21 cellular contexts compared by ENCODE assay signal in genomic region chr7:99311702-99312101, GRCh38. TPM values are rescaled to one million over a fixed set of nuclear protein-coding genes. Genes with fewer than 3 reads are reported as not detected.
DNase-seq lines count a peak whose midpoint lies in the region; ATAC-seq and TF ChIP-seq lines count a peak whose summit lies in the region.
"Had no signal": no experiment of that assay in that cellular context is flagged by ENCODE, and none has a peak within 500 bp of the region (broad histone marks: within the 10 kb centered on the region; RNA-seq: fewer than 3 reads in every experiment).

No MANE protein-coding gene starts in this region.

- no peak overlapping the region for H3K4me3 ChIP-seq in breast epithelium
- H3K4me3 ChIP-seq: MG63 had no signal

- H3K27me3 ChIP-seq in breast epithelium = no peaks in the 10 kb centered on the region
- no peaks in the 10 kb centered on the region for H3K27me3 ChIP-seq in foreskin keratinocyte
- H3K27me3 ChIP-seq: MG63 had no signal

- H3K4me3 Mint-ChIP-seq in MCF 10A (ENCODE audit: unreplicated experiment) = no peak overlapping the region
- H3K4me3 Mint-ChIP-seq in endothelial cell (ENCODE audit: unreplicated experiment) = no peak overlapping the region
- H3K4me3 Mint-ChIP-seq: CD4-positive, CD25-positive, alpha-beta regulatory T cell had no signal

- H3K4me1 ChIP-seq in breast epithelium (no peaks in the 10 kb centered on the region), foreskin keratinocyte (peaks cover 3% of the 10 kb centered on the region)

- ATAC-seq in foreskin keratinocyte (no peak), HG02588 (IDR thresholded peaks at IDR 0.05; ENCODE audit: unreplicated experiment) (no peak)

- peaks cover 12% of the 10 kb centered on the region in 2 donors for H3K9me3 ChIP-seq in breast epithelium
- H3K9me3 ChIP-seq: MG63 had no signal

- in situ Hi-C loops in SK-MEL-5 (cut with HindIII; ENCODE audit: low pct_unique_long_range_greater_than_20kb, low sequenced_read_pairs) = loop anchor here (25.0 kb wide), 1 partner anchor 224 kb away; no protein-coding TSS in a partner anchor

- CTCF ChIA-PET in MCF 10A (lab: Yijun Ruan, JAX) = interaction anchor here (0.7 to 8.9 kb wide), 8 partner anchors 9 to 272 kb away, joined by 3 to 138 read pairs (median 4); no protein-coding TSS in a partner anchor

- H3K36me3 ChIP-seq in breast epithelium = no peaks in the 10 kb centered on the region
- H3K36me3 ChIP-seq: MG63 had no signal

- no peak for TF ChIP-seq POLR2A in breast epithelium (IDR thresholded peaks at IDR 0.05)

- DNase-seq in MCF 10A (ENCODE audit: unreplicated experiment) (peak; percentile 16), breast epithelium (ENCODE audit: low spot score in 2 of 2) (no peak), SK-MEL-5 (ENCODE audit: low read depth, low spot score) (peak; percentile 34), foreskin keratinocyte (no peak), endothelial cell (ENCODE audit: low spot score) (no peak), NCI-H345 (lab: John Stamatoyannopoulos, UW) (no peak), AG08395 (ENCODE audit: low spot score) (no peak)
- DNase-seq: Calu3; CD4-positive, CD25-positive, alpha-beta regulatory T cell; DMS79; GDM1; MG63; NCI-H1105; NCI-H187 treated with DMSO at 0.1 percent for 48 hours; NCI-H2171; NCI-H774 had no signal

- H3K36me3 Mint-ChIP-seq in MCF 10A (ENCODE audit: insufficient read depth, unreplicated experiment) = no peaks in the 10 kb centered on the region
- peaks cover 4% of the 10 kb centered on the region for H3K36me3 Mint-ChIP-seq in endothelial cell (ENCODE audit: low read depth, unreplicated experiment)
- H3K36me3 Mint-ChIP-seq: CD4-positive, CD25-positive, alpha-beta regulatory T cell had no signal

- TF ChIP-seq CTCF in MCF 10A (IDR thresholded peaks at IDR 0.05; ENCODE audit: unreplicated experiment) (no peak), breast epithelium (IDR thresholded peaks at IDR 0.05) (peak in 1 of 3 donors; percentile 14), foreskin keratinocyte (conservative IDR thresholded peaks at IDR 0.05) (peak; percentile 51), endothelial cell (IDR thresholded peaks at IDR 0.05; ENCODE audit: unreplicated experiment) (no peak)

- intact Hi-C loops in MCF 10A (cut with micrococcal nuclease) (loop anchor here (2.0 kb wide), 1 partner anchor 169 kb away; no protein-coding TSS in a partner anchor), breast epithelium (cut with DNase I; ENCODE audit: low total_unique reads) (loop anchor here (10.0 kb wide), 1 partner anchor 277 kb away; no protein-coding TSS in a partner anchor)

- H3K4me1 Mint-ChIP-seq in MCF 10A (ENCODE audit: insufficient read depth, unreplicated experiment) = peaks cover 7% of the 10 kb centered on the region
- no peaks in the 10 kb centered on the region for H3K4me1 Mint-ChIP-seq in endothelial cell (ENCODE audit: unreplicated experiment)

- POLR2A ChIA-PET in MCF 10A (lab: Yijun Ruan, JAX) = interaction anchor here (1.0 kb wide), 1 partner anchor 169 kb away, joined by 3 read pairs; no protein-coding TSS in a partner anchor

- H3K27ac ChIP-seq in breast epithelium (no peak overlapping the region), foreskin keratinocyte (no peak overlapping the region)
- H3K27ac ChIP-seq: KMS-11 had no signal

- H3K27me3 Mint-ChIP-seq in MCF 10A (ENCODE audit: insufficient read depth, unreplicated experiment) (no peaks in the 10 kb centered on the region), endothelial cell (ENCODE audit: unreplicated experiment) (no peaks in the 10 kb centered on the region)

- H3K27ac Mint-ChIP-seq in MCF 10A (ENCODE audit: low read depth, unreplicated experiment) (no peak overlapping the region), endothelial cell (ENCODE audit: unreplicated experiment) (no peak overlapping the region)
- H3K27ac Mint-ChIP-seq: CD4-positive, CD25-positive, alpha-beta regulatory T cell had no signal

- BruUV-seq in MCF 10A (replicated peaks; lab: Mats Ljungman, UMichigan) = no TSS peak

- peaks cover 10% of the 10 kb centered on the region for H3K9me3 Mint-ChIP-seq in MCF 10A (ENCODE audit: unreplicated experiment)
- H3K9me3 Mint-ChIP-seq in endothelial cell (ENCODE audit: unreplicated experiment) = no peaks in the 10 kb centered on the region

RNA-seq across cellular contexts. Expression of gene ARPC1A, which starts 14.0 kb away (rescaled TPM):
- total RNA-seq in MCF 10A (2022) (149 and 180 TPM in 2 replicates), breast epithelium (100 to 1,000 TPM; 113 to 122 (median 117) TPM), foreskin keratinocyte (216 and 240 TPM in 2 replicates), endothelial cell (ENCODE audit: unreplicated experiment) (196 TPM)
- total RNA-seq in SK-MEL-5 (2014; rRNA removed; shearing (Covaris generic)) = 317 and 342 TPM in 2 replicates
- 334 and 392 TPM in 2 replicates for polyA plus RNA-seq in SK-MEL-5 (2015; cell fraction: cytosol; rRNA removed)
- polyA plus RNA-seq in SK-MEL-5 (2015; cell fraction: nucleus; rRNA removed) = 108 and 117 TPM in 2 replicates
- 184 and 201 TPM in 2 replicates for polyA plus RNA-seq in foreskin keratinocyte

RNA-seq across cellular contexts. Expression of gene MYH16, which starts 39.1 kb away (rescaled TPM):
- 0.33 TPM in 1 of 2 replicates, not detected in the other for total RNA-seq in MCF 10A (2022)
- total RNA-seq in breast epithelium = not detected
- not detected in 2 replicates for total RNA-seq in SK-MEL-5 (2014; rRNA removed; shearing (Covaris generic))
- not detected in 2 replicates for polyA plus RNA-seq in SK-MEL-5 (2015; cell fraction: cytosol; rRNA removed)
- polyA plus RNA-seq in SK-MEL-5 (2015; cell fraction: nucleus; rRNA removed) = not detected in 2 replicates
- 1.3 and 2.6 TPM in 2 replicates for total RNA-seq in foreskin keratinocyte
- polyA plus RNA-seq in foreskin keratinocyte = 1.1 and 2.3 TPM in 2 replicates
- total RNA-seq in endothelial cell (ENCODE audit: unreplicated experiment) = not detected
- total RNA-seq: A673; CD4-positive, CD25-positive, alpha-beta regulatory T cell; H1; NCI-H460 had no signal
- polyA plus RNA-seq: CD4-positive, CD25-positive, alpha-beta regulatory T cell; H1 had no signal

Comparison
In these comparisons a context has a peak if more than half of its experiments do, and no peak if none do; other contexts are left out.
1. DNase-seq: peak in MCF 10A (single experiment) and SK-MEL-5 (single experiment); none in breast epithelium (0 of 2), foreskin keratinocyte (0 of 2), endothelial cell (single experiment), NCI-H345 (single experiment) and AG08395 (single experiment).